In the genomic region with DNA sequence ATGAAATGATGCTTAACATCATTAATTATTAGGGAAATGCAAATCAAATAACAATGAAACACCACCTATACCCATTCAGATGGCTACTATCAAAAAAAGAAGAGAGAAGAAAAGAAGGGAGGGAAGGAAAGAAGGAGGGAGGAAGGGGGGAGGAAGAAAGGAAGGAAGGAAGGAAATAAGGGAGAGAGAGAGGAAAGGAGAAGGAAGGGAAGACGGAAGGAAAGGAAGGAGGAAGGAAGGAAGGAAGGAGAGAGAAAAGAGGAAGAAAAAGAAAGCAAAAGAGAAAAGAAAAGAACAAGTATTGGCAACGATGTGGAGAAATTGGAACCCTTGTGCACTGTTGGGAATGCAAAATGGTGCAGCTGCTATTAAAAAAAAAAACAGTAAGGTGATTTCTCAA, we compare ENCODE assay signal across 3 cellular contexts.
TF ChIP-seq lines count a peak whose summit lies in the region.

No MANE protein-coding gene starts in this region.

TF ChIP-seq in HepG2, 621 proteins besides CTCF, POLR2A, EP300 and RAD21 (continued from another document):
- TF ChIP-seq, protein P1, sequence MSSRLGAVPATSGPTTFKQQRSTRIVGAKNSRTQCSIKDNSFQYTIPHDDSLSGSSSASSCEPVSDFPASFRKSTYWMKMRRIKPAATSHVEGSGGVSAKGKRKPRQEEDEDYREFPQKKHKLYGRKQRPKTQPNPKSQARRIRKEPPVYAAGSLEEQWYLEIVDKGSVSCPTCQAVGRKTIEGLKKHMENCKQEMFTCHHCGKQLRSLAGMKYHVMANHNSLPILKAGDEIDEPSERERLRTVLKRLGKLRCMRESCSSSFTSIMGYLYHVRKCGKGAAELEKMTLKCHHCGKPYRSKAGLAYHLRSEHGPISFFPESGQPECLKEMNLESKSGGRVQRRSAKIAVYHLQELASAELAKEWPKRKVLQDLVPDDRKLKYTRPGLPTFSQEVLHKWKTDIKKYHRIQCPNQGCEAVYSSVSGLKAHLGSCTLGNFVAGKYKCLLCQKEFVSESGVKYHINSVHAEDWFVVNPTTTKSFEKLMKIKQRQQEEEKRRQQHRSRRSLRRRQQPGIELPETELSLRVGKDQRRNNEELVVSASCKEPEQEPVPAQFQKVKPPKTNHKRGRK (CRISPR knock-in tag; IDR thresholded peaks at IDR 0.05): 0 out of 2 replicates have a peak, but pooled peaks have one; percentile 48
- TF ChIP-seq ZNF20 (CRISPR knock-in tag; IDR thresholded peaks at IDR 0.05) (no peak), RAD51 (IDR thresholded peaks at IDR 0.05; ENCODE audit: borderline replicate concordance) (0 out of 2 replicates have a peak, but pooled peaks have one; percentile 7), NONO (IDR thresholded peaks at IDR 0.05) (0 out of 2 replicates have a peak, but pooled peaks have one; percentile 71), NONO (CRISPR knock-in tag; conservative IDR thresholded peaks at IDR 0.05) (no peak)

TF ChIP-seq in HEK293, 187 proteins besides CTCF, POLR2A, EP300 and RAD21:
- TF ChIP-seq, protein P2, sequence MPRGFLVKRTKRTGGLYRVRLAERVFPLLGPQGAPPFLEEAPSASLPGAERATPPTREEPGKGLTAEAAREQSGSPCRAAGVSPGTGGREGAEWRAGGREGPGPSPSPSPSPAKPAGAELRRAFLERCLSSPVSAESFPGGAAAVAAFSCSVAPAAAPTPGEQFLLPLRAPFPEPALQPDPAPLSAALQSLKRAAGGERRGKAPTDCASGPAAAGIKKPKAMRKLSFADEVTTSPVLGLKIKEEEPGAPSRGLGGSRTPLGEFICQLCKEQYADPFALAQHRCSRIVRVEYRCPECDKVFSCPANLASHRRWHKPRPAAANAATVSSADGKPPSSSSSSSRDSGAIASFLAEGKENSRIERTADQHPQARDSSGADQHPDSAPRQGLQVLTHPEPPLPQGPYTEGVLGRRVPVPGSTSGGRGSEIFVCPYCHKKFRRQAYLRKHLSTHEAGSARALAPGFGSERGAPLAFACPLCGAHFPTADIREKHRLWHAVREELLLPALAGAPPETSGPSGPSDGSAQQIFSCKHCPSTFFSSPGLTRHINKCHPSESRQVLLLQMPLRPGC (tag by site-specific recombination; IDR thresholded peaks at IDR 0.05): no peak
- TF ChIP-seq ZNF157 (tag by site-specific recombination; IDR thresholded peaks at IDR 0.05) (no peak), ZNF366 (tag by site-specific recombination; conservative IDR thresholded peaks at IDR 0.05) (peak; percentile 77)

TF ChIP-seq in K562, 482 proteins besides CTCF, POLR2A, EP300 and RAD21 (continued from another document):
- TF ChIP-seq, protein P1 (tag; IDR thresholded peaks at IDR 0.05): 0 out of 2 replicates have a peak, but pooled peaks have one; percentile 30
- TF ChIP-seq CEBPG (CRISPR knock-in tag; IDR thresholded peaks at IDR 0.05) (no peak), CEBPG (tag; conservative IDR thresholded peaks at IDR 0.05 in 1 of 2, IDR thresholded peaks at IDR 0.05 in 1 of 2) (no peak)
